In genomic region chr16:83125999-83126568, GRCh38 we compare ENCODE assay signal across 27 cellular contexts.
DNase-seq lines count a peak whose midpoint lies in the region; ATAC-seq, FAIRE-seq and TF ChIP-seq lines count a peak whose summit lies in the region.
"Had no signal": no experiment of that assay in that cellular context is flagged by ENCODE, and none has a peak within 500 bp of the region (broad histone marks: within the 10 kb centered on the region; RNA-seq: fewer than 3 reads in every experiment).

No MANE protein-coding gene starts in this region.

- peaks cover 5% of the 10 kb centered on the region for H3K27me3 Mint-ChIP-seq in H9 (ENCODE audit: low read depth)

- ATAC-seq in HepG2 = no peak
- ATAC-seq in right lobe of liver = no peak
- ATAC-seq in Right ventricle myocardium inferior = no peak
- ATAC-seq in sciatic nerve = no peak
- ATAC-seq: A549, GM12878, GM23338 had no signal

- H3K36me3 ChIP-seq in HepG2 (replicated peaks in 1 of 2; ENCODE audit: control insufficient read depth in 1 of 2, insufficient read depth in 2 of 2, low read length in 2 of 2) (no peaks in the 10 kb centered on the region), right lobe of liver (no peaks in the 10 kb centered on the region), mammary epithelial cell (ENCODE audit: insufficient read depth, low read length) (peaks cover 7% of the 10 kb centered on the region), smooth muscle cell (ENCODE audit: low read depth) (no peaks in the 10 kb centered on the region)
- H3K36me3 ChIP-seq: BE2C had no signal

- BruUV-seq in HepG2 (replicated peaks; lab: Mats Ljungman, UMichigan) (no TSS peak), mammary epithelial cell (replicated peaks; lab: Mats Ljungman, UMichigan) (no TSS peak)

- H3K79me2 ChIP-seq in HepG2 (ENCODE audit: insufficient read depth, low read length) (no peaks in the 10 kb centered on the region), mammary epithelial cell (ENCODE audit: insufficient read depth, low read length) (peaks cover 2% of the 10 kb centered on the region), smooth muscle cell (ENCODE audit: low read depth) (no peaks in the 10 kb centered on the region), H9 (ENCODE audit: insufficient read depth, low read length) (no peaks in the 10 kb centered on the region)

- H2BK5ac ChIP-seq in H9 (ENCODE audit: insufficient read length, low read length) = no peak overlapping the region

- TF ChIP-seq POLR2A in HepG2 (IDR thresholded peaks at IDR 0.05; ENCODE audit: insufficient read depth in 1 of 2, low read depth in 2 of 2, low read length in 2 of 2) (no peak), right lobe of liver (IDR thresholded peaks at IDR 0.05) (no peak)

- H3K4me1 Mint-ChIP-seq in H9 = peaks cover 6 to 9% of the 10 kb centered on the region in 2 experiments
- H3K4me1 Mint-ChIP-seq: CD14-positive monocyte; CD8-positive, alpha-beta memory T cell; GM23338 had no signal

- H3K4me2 ChIP-seq in HepG2 (ENCODE audit: low read depth, low read length) (no peak overlapping the region), mammary epithelial cell (ENCODE audit: insufficient read depth, low read depth, low read length) (no peak overlapping the region), smooth muscle cell (no peak overlapping the region), H9 (ENCODE audit: insufficient read depth, insufficient read length, low read length) (no peak overlapping the region)
- H3K4me2 ChIP-seq: A549; BLaER1 treated with 17β-estradiol and CSF1 and Interleukin-3, amounts not matched to agents 10 nM and 100 nM; GM23338 had no signal

- peaks cover 12 to 25% (median 22%) of the 10 kb centered on the region in 3 experiments for H3K36me3 Mint-ChIP-seq in H9 (ENCODE audit: insufficient read depth in 1 of 3, low read depth in 3 of 3)
- H3K36me3 Mint-ChIP-seq: CD14-positive monocyte; CD8-positive, alpha-beta memory T cell had no signal

- no peak overlapping the region for H2BK15ac ChIP-seq in H9 (ENCODE audit: low read depth, low read length)

- no peak for FAIRE-seq in HepG2 (lab: Jason Lieb, UNC)
- FAIRE-seq: A549, D721Med, GM12878, GM18507, H54 had no signal

- H2AK5ac ChIP-seq in H9 (ENCODE audit: insufficient read length, low read length) = no peak overlapping the region

- no peak overlapping the region for H2BK120ac ChIP-seq in H9 (ENCODE audit: low read depth, low read length, poor library complexity, severe bottlenecking)

- H3K27ac Mint-ChIP-seq in H9 = no peak overlapping the region
- H3K27ac Mint-ChIP-seq: CD14-positive monocyte; CD4-positive, alpha-beta T cell; CD8-positive, alpha-beta memory T cell; GM23338 had no signal

- WGBS in HepG2 (ENCODE audit: low lambda C conversion rate) = 32% methylated on average over 6 of the region's 6 CpGs
- WGBS in right lobe of liver (ENCODE audit: insufficient coverage, low coverage, low lambda C conversion rate, missing lambda C conversion rate) = 82% methylated on average over 6 of the region's 6 CpGs
- WGBS in mammary epithelial cell (ENCODE audit: low coverage, missing lambda C conversion rate) = 48% methylated on average over 5 of the region's 6 CpGs
- WGBS in smooth muscle cell (ENCODE audit: low lambda C conversion rate) = 81% methylated on average over 6 of the region's 6 CpGs
- no CpG with 5 or more reads among the region's 6 CpGs for WGBS in H9 (ENCODE audit: extremely low coverage, insufficient read length, low lambda C conversion rate)

- H2AFZ ChIP-seq in HepG2 (ENCODE audit: low read length) (no peak overlapping the region), mammary epithelial cell (ENCODE audit: low read depth, low read length) (no peak overlapping the region), smooth muscle cell (ENCODE audit: low read depth) (no peak overlapping the region), H9 (ENCODE audit: low read length) (no peak overlapping the region)
- H2AFZ ChIP-seq: GM23338 had no signal

- no peak overlapping the region for H4K8ac ChIP-seq in H9 (replicated peaks; ENCODE audit: insufficient read length, low read depth, low read length)

- no peak for TF ChIP-seq RAD21 in HepG2 (CRISPR knock-in tag; IDR thresholded peaks at IDR 0.05)

- POLR2A ChIA-PET in HepG2 (lab: Yijun Ruan, JAX) = no interaction called here

- no peaks in the 10 kb centered on the region for H3K23me2 ChIP-seq in H9 (ENCODE audit: insufficient read length, low read depth, low read length, poor library complexity, severe bottlenecking)

- H3F3A ChIP-seq in smooth muscle cell (ENCODE audit: low read depth) = no peaks in the 10 kb centered on the region

- no peak overlapping the region for H3K23ac ChIP-seq in H9 (ENCODE audit: insufficient read length, low read depth, low read length)

- DNase-seq in HepG2 (ENCODE audit: low spot score) (no peak), right lobe of liver (no peak), mammary epithelial cell (peak; percentile 29), epithelial cell of prostate (ENCODE audit: low read depth, low spot score) (no peak), smooth muscle cell (lab: John Stamatoyannopoulos, UW; ENCODE audit: unreplicated experiment) (no peak), Right ventricle myocardium inferior (ENCODE audit: missing footprints) (no peak), sciatic nerve (ENCODE audit: low spot score) (no peak), H9 (no peak)
- DNase-seq: 8988T; ACHN; AML-193; BE2C; CD4-positive, alpha-beta T cell; CD8-positive, alpha-beta memory T cell; DMS 273 treated with DMSO at 0.1 percent for 48 hours; DMS79; EL; GDM1; HCEC 1CT had no signal

- dilution Hi-C loops in mammary epithelial cell (cut with HindIII; ENCODE audit: low sequenced_read_pairs) = no loop called here

- H3K27me3 ChIP-seq in HepG2 (ENCODE audit: control insufficient read depth in 1 of 2, insufficient read depth in 2 of 2, low read length in 2 of 2) (no peaks in the 10 kb centered on the region), right lobe of liver (no peaks in the 10 kb centered on the region), mammary epithelial cell (ENCODE audit: insufficient read depth, low read length) (no peaks in the 10 kb centered on the region), smooth muscle cell (ENCODE audit: low read depth) (no peaks in the 10 kb centered on the region), H9 (ENCODE audit: insufficient read depth, low read length) (no peaks in the 10 kb centered on the region)
- H3K27me3 ChIP-seq: BE2C had no signal

- intact Hi-C loops in HepG2 (cut with micrococcal nuclease; ENCODE audit: unreplicated experiment) (no loop called here), right lobe of liver (cut with DNase I) (no loop called here), mammary epithelial cell (cut with micrococcal nuclease) (no loop called here), Right ventricle myocardium inferior (cut with DNase I) (no loop called here), sciatic nerve (cut with DNase I) (no loop called here)

- H3K9ac ChIP-seq in HepG2 (ENCODE audit: insufficient read depth, low read depth, low read length) = no peak overlapping the region
- no peak overlapping the region for H3K9ac ChIP-seq in mammary epithelial cell (ENCODE audit: insufficient read depth, low read length)
- H3K9ac ChIP-seq in smooth muscle cell (ENCODE audit: low read depth) = no peak overlapping the region
- H3K9ac ChIP-seq in H9 (ENCODE audit: extremely low read depth, insufficient read length, low read length) = no peak overlapping the region
- H3K9ac ChIP-seq: BLaER1 treated with 17β-estradiol and CSF1 and Interleukin-3, amounts not matched to agents 10 nM and 100 nM had no signal

- H3K27ac ChIP-seq in HepG2 (ENCODE audit: extremely low read length, insufficient read depth, low read length) = no peak overlapping the region
- no peak overlapping the region for H3K27ac ChIP-seq in right lobe of liver
- H3K27ac ChIP-seq in mammary epithelial cell (ENCODE audit: insufficient read depth, low read depth, low read length) = no peak overlapping the region
- H3K27ac ChIP-seq in epithelial cell of prostate = peak overlapping the region; percentile 18
- peak overlapping the region; percentile 24 for H3K27ac ChIP-seq in smooth muscle cell (ENCODE audit: low read depth)
- H3K27ac ChIP-seq in H9 (ENCODE audit: insufficient read length, low read depth, low read length) = no peak overlapping the region
- H3K27ac ChIP-seq: A549; BLaER1 treated with 17β-estradiol and CSF1 and Interleukin-3, amounts not matched to agents 10 nM and 100 nM had no signal

- H3K4me3 ChIP-seq in HepG2 (replicated peaks in 1 of 3; ENCODE audit: insufficient read depth in 1 of 3, low read depth in 2 of 3, low read length in 3 of 3) (no peak overlapping the region), right lobe of liver (no peak overlapping the region), mammary epithelial cell (replicated peaks in 1 of 3; ENCODE audit: insufficient read depth in 1 of 3, low read depth in 2 of 3, low read length in 3 of 3) (no peak overlapping the region), smooth muscle cell (no peak overlapping the region)
- H3K4me3 ChIP-seq: A549; BLaER1 treated with 17β-estradiol and CSF1 and Interleukin-3, amounts not matched to agents 10 nM and 100 nM; GM12878; GM23338 had no signal

- TF ChIP-seq EP300 in HepG2 (IDR thresholded peaks at IDR 0.05; ENCODE audit: low read depth in 2 of 2, low read length in 2 of 2) (no peak), HepG2 (CRISPR knock-in tag; IDR thresholded peaks at IDR 0.05; ENCODE audit: borderline replicate concordance) (no peak)

- H3K18ac ChIP-seq in H9 (ENCODE audit: insufficient read length, low read depth, low read length) = no peak overlapping the region

- H3K9me3 ChIP-seq in HepG2 (ENCODE audit: low read length) (peaks cover 33% of the 10 kb centered on the region), right lobe of liver (no peaks in the 10 kb centered on the region), mammary epithelial cell (replicated peaks; ENCODE audit: insufficient read depth, low read length) (peaks cover 26% of the 10 kb centered on the region), smooth muscle cell (replicated peaks; ENCODE audit: low read depth) (no peaks in the 10 kb centered on the region), H9 (ENCODE audit: control insufficient read depth, low read depth, low read length) (peaks cover 10% of the 10 kb centered on the region)
- H3K9me3 ChIP-seq: BE2C had no signal

- H3K56ac ChIP-seq in H9 (ENCODE audit: insufficient read length, low read depth, low read length) = no peak overlapping the region

- no peak overlapping the region for H4K91ac ChIP-seq in H9 (ENCODE audit: insufficient read length, low read depth, low read length)

- CTCF ChIA-PET in HepG2 (lab: Yijun Ruan, JAX; ENCODE audit: low intra/inter-chr PET ratio, low total read pairs) (no interaction called here), mammary epithelial cell (lab: Charles Lee; ENCODE audit: low non-redundant PET) (interaction anchor here (0.6 kb wide), 1 partner anchor 118 kb away, joined by 5 read pairs; no protein-coding TSS in a partner anchor)

- H3K4me3 Mint-ChIP-seq in H9 = no peak overlapping the region
- H3K4me3 Mint-ChIP-seq: CD4-positive, alpha-beta T cell; CD8-positive, alpha-beta memory T cell; GM23338 had no signal

- H4K20me1 ChIP-seq in HepG2 (ENCODE audit: insufficient read depth, low read length) = no peaks in the 10 kb centered on the region
- H4K20me1 ChIP-seq in mammary epithelial cell (ENCODE audit: insufficient read depth, low read length) = no peaks in the 10 kb centered on the region
- H4K20me1 ChIP-seq in smooth muscle cell (ENCODE audit: low read depth) = no peaks in the 10 kb centered on the region
- H4K20me1 ChIP-seq in H9 (ENCODE audit: control insufficient read depth, insufficient read depth, insufficient read length) = no peaks in the 10 kb centered on the region

- no peak overlapping the region for H2BK12ac ChIP-seq in H9 (ENCODE audit: insufficient read length, low read depth, low read length)

- H2BK20ac ChIP-seq in H9 (ENCODE audit: low read depth, low read length, poor library complexity, severe bottlenecking) = no peak overlapping the region

- no peaks in the 10 kb centered on the region for H3K4me1 ChIP-seq in HepG2 (ENCODE audit: insufficient read depth, low read length)
- H3K4me1 ChIP-seq in right lobe of liver = no peaks in the 10 kb centered on the region
- H3K4me1 ChIP-seq in mammary epithelial cell (ENCODE audit: insufficient read depth, low read length) = no peaks in the 10 kb centered on the region
- no peaks in the 10 kb centered on the region for H3K4me1 ChIP-seq in smooth muscle cell (ENCODE audit: low read depth)
- no peaks in the 10 kb centered on the region for H3K4me1 ChIP-seq in H9 (ENCODE audit: insufficient read depth, low read length)
- H3K4me1 ChIP-seq: A549; BE2C; BLaER1 treated with 17β-estradiol and CSF1 and Interleukin-3, amounts not matched to agents 10 nM and 100 nM had no signal

- TF ChIP-seq CTCF in HepG2 (CRISPR knock-in tag; IDR thresholded peaks at IDR 0.05) (no peak), right lobe of liver (IDR thresholded peaks at IDR 0.05) (no peak), mammary epithelial cell (conservative IDR thresholded peaks at IDR 0.05 in 1 of 2, IDR thresholded peaks at IDR 0.05 in 1 of 2; ENCODE audit: extremely low read depth in 1 of 2, insufficient read depth in 1 of 2, low read depth in 1 of 2, low read length in 2 of 2) (no peak), smooth muscle cell (IDR thresholded peaks at IDR 0.05; ENCODE audit: borderline replicate concordance, insufficient read depth, poor library complexity, severe bottlenecking) (no peak), H9 (conservative IDR thresholded peaks at IDR 0.05) (no peak)

- in situ Hi-C loops in HepG2 (cut with HindIII; ENCODE audit: extremely low pct_ligation_motif_present, low pct_unique_long_range_greater_than_20kb) = no loop called here
- in situ Hi-C loops in mammary epithelial cell (cut with MboI; ENCODE audit: low sequenced_read_pairs in 2 of 2) = no loop called here

- H3K4ac ChIP-seq in H9 (ENCODE audit: low read depth, low read length) = no peak overlapping the region

- no peaks in the 10 kb centered on the region for H3K79me1 ChIP-seq in H9 (ENCODE audit: insufficient read depth, low read depth, low read length, poor library complexity, severe bottlenecking)

- no peak overlapping the region for H4K5ac ChIP-seq in H9 (ENCODE audit: insufficient read length, low read depth, low read length)

- peaks cover 25 to 28% of the 10 kb centered on the region in 2 experiments for H3K9me3 Mint-ChIP-seq in H9

- no peak overlapping the region for H3T11ph ChIP-seq in H9 (ENCODE audit: low read length)

- no peak overlapping the region for H3K14ac ChIP-seq in H9 (ENCODE audit: insufficient read depth, low read length)

Comparison
In these comparisons a context has a peak if more than half of its experiments do, and no peak if none do; other contexts are left out.
1. H3K27ac ChIP-seq: peak in epithelial cell of prostate (single experiment) and smooth muscle cell (single experiment); none in HepG2 (single experiment), right lobe of liver (0 of 3), mammary epithelial cell (single experiment) and H9 (single experiment).